ENCODE assay signal across 25 cellular contexts in the genomic region with DNA sequence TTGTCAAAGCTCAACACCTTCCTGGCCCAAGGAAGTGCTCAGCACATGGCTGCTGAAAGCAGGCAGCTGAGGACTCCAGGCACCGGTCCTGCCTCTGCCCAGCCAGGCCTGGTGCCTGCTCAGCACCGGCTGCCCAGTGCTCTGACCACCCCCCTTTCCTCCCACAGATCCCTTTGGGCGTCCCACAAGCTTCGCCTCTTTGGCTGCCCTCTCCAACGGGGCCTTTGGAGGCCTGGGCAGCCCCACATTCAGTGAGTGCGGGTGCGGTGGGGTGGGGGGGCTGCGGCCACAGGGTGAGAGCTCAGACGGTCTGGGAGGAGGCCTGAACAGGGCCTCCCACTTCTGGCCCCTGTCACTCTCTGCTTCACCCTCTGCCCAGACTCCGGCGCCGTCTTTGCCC.
"Had no signal": no experiment of that assay in that cellular context is flagged by ENCODE, and none has a peak within 500 bp of the region (broad histone marks: within the 10 kb centered on the region; RNA-seq: fewer than 3 reads in every experiment).

No MANE protein-coding gene starts in this region.

- H3K4me1 ChIP-seq: foreskin keratinocyte had no signal

- DNase-seq: activated CD4-positive, alpha-beta memory T cell treated with anti-CD3 and anti-CD28 coated beads, Interleukin-2, amount 10 ng/mL, durations not matched to agents 7 days and 5 days; activated CD4-positive, alpha-beta T cell treated with anti-CD3 and anti-CD28 coated beads for 1 hour; activated CD4-positive, alpha-beta T cell treated with anti-CD3 and anti-CD28 coated beads, Interleukin-2, amount 10 ng/mL, durations not matched to agents 7 days and 5 days; activated CD8-positive, alpha-beta memory T cell treated with anti-CD3 and anti-CD28 coated beads, Interleukin-2, amount 10 ng/mL, durations not matched to agents 7 days and 5 days; activated naive CD4-positive, alpha-beta T cell; activated naive CD8-positive, alpha-beta T cell treated with anti-CD3 and anti-CD28 coated beads, Interleukin-2, amount 10 ng/mL, durations not matched to agents 7 days and 5 days; activated T-cell treated with anti-CD3 and anti-CD28 coated beads, Interleukin-2, amount 50 U/mL, for 48 hours; amygdala; caudate nucleus; foreskin keratinocyte; left lung; lower lobe of right lung; mesendoderm; stimulated activated CD4-positive, alpha-beta T cell treated with anti-CD3 and anti-CD28 coated beads, Interleukin-12 subunit alpha, Interleukin-12 subunit beta, amount 100 ng/mL, for 4 hours; stimulated activated CD4-positive, alpha-beta T cell treated with anti-CD3 and anti-CD28 coated beads, Interleukin-4, amount 100 ng/mL, for 1 hour; stimulated activated naive CD4-positive, alpha-beta T cell; SW 1271; T1000; testis; transverse colon had no signal

- H3K27me3 Mint-ChIP-seq: activated CD4-positive, alpha-beta memory T cell treated with anti-CD3 and anti-CD28 coated beads, Interleukin-2, amount 10 ng/mL, durations not matched to agents 7 days and 5 days; activated CD4-positive, alpha-beta T cell treated with anti-CD3 and anti-CD28 coated beads, Interleukin-2, amount 10 ng/mL, durations not matched to agents 7 days and 5 days; activated CD8-positive, alpha-beta memory T cell treated with anti-CD3 and anti-CD28 coated beads, Interleukin-2, amount 10 ng/mL, durations not matched to agents 7 days and 5 days; activated naive CD8-positive, alpha-beta T cell treated with anti-CD3 and anti-CD28 coated beads, Interleukin-2, amount 10 ng/mL, durations not matched to agents 7 days and 5 days had no signal

- H3K9me3 ChIP-seq: esophagus muscularis mucosa, left lung, lower lobe of right lung, testis, transverse colon had no signal

- H3K27me3 ChIP-seq: esophagus muscularis mucosa, foreskin keratinocyte, left lung, testis, transverse colon had no signal

- H3K4me3 Mint-ChIP-seq: activated CD4-positive, alpha-beta memory T cell treated with anti-CD3 and anti-CD28 coated beads, Interleukin-2, amount 10 ng/mL, durations not matched to agents 7 days and 5 days; activated CD4-positive, alpha-beta T cell treated with anti-CD3 and anti-CD28 coated beads, Interleukin-2, amount 10 ng/mL, durations not matched to agents 7 days and 5 days; activated CD8-positive, alpha-beta memory T cell treated with anti-CD3 and anti-CD28 coated beads, Interleukin-2, amount 10 ng/mL, durations not matched to agents 7 days and 5 days; activated naive CD8-positive, alpha-beta T cell treated with anti-CD3 and anti-CD28 coated beads, Interleukin-2, amount 10 ng/mL, durations not matched to agents 7 days and 5 days; nephron; T-helper 1 cell treated with Interleukin-12 subunit alpha and Interleukin-12 subunit beta and Interleukin-4 antibody, amounts not matched to agents 30 μg/mL and 1 μg/mL, for 36 hours had no signal

- H3K9me3 Mint-ChIP-seq: activated CD4-positive, alpha-beta memory T cell treated with anti-CD3 and anti-CD28 coated beads, Interleukin-2, amount 10 ng/mL, durations not matched to agents 7 days and 5 days; activated CD4-positive, alpha-beta T cell treated with anti-CD3 and anti-CD28 coated beads, Interleukin-2, amount 10 ng/mL, durations not matched to agents 7 days and 5 days; activated naive CD8-positive, alpha-beta T cell treated with anti-CD3 and anti-CD28 coated beads, Interleukin-2, amount 10 ng/mL, durations not matched to agents 7 days and 5 days; nephron; T-helper 1 cell treated with Interleukin-12 subunit alpha and Interleukin-12 subunit beta and Interleukin-4 antibody, amounts not matched to agents 30 μg/mL and 1 μg/mL, for 36 hours had no signal

- H3K4me3 ChIP-seq: esophagus muscularis mucosa, left lung, lower lobe of right lung, skin epidermis, testis, transverse colon had no signal

- ATAC-seq: activated CD8-positive, alpha-beta memory T cell treated with anti-CD3 and anti-CD28 coated beads, Interleukin-2, amount 10 ng/mL, durations not matched to agents 7 days and 5 days; foreskin keratinocyte; left lung; lower lobe of right lung; sciatic nerve had no signal

- H3K27ac ChIP-seq: esophagus muscularis mucosa, foreskin keratinocyte, left lung, lower lobe of right lung, skin epidermis, testis, transverse colon had no signal

- H3K27ac Mint-ChIP-seq: activated CD4-positive, alpha-beta memory T cell treated with anti-CD3 and anti-CD28 coated beads, Interleukin-2, amount 10 ng/mL, durations not matched to agents 7 days and 5 days; activated CD4-positive, alpha-beta T cell treated with anti-CD3 and anti-CD28 coated beads, Interleukin-2, amount 10 ng/mL, durations not matched to agents 7 days and 5 days; activated CD8-positive, alpha-beta memory T cell treated with anti-CD3 and anti-CD28 coated beads, Interleukin-2, amount 10 ng/mL, durations not matched to agents 7 days and 5 days; activated naive CD8-positive, alpha-beta T cell treated with anti-CD3 and anti-CD28 coated beads, Interleukin-2, amount 10 ng/mL, durations not matched to agents 7 days and 5 days; nephron; T-helper 1 cell treated with Interleukin-12 subunit alpha and Interleukin-12 subunit beta and Interleukin-4 antibody, amounts not matched to agents 30 μg/mL and 1 μg/mL, for 36 hours had no signal
